ENCODE assay signal across 9 cellular contexts in the genomic region with DNA sequence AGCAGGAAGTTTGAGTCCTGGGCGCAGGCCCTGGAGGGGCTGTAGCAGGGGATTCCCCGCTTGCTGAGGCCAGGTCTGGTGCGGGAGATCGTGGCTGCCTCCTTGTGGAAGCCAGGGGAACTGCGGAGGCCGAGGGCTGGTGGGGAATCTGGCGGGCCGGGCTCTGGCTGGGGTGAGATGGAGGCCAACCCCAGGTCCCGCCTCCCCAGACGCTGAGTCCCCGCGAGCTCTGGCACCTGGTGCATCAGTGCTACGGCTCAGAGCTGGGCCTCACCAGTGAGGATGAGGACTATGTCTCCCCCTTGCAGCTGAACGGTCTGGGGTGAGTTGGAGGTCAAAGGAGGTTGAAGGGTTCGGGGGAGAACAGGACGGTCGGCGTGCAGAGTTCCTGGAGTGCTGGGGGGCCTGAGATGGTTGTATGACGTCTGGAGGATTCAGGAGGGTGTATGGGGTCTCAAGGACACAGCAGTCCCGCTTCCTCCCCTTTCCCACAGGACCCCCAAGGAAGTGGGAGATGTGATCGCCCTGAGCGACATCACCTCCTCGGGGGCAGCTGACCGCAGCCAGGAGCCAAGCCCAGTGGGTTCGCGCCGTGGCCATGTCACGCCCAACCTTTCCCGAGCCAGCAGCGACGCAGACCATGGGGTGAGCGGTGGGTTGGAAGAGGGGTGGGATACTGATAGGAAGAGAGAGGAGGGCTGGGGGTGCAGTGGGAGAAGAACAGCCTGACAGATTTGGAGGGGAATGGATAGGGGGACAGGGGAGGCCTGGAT. TPM values are rescaled to one million over a fixed set of nuclear protein-coding genes. Genes with fewer than 3 reads are reported as not detected.
DNase-seq lines count a peak whose midpoint lies in the region; TF ChIP-seq lines count a peak whose summit lies in the region.
"Had no signal": no experiment of that assay in that cellular context is flagged by ENCODE, and none has a peak within 500 bp of the region (broad histone marks: within the 10 kb centered on the region; RNA-seq: fewer than 3 reads in every experiment).

No MANE protein-coding gene starts in this region.

- H2AK5ac ChIP-seq in mesenchymal stem cell (ENCODE audit: low read length, severe bottlenecking): no peak overlapping the region

- no peaks in the 10 kb centered on the region for H3K27me3 ChIP-seq in mesenchymal stem cell (ENCODE audit: control insufficient read depth in 1 of 2, insufficient read depth in 1 of 2, low read length in 2 of 2)

- H2AFZ ChIP-seq in mesenchymal stem cell (ENCODE audit: low read depth, low read length): no peak overlapping the region

- WGBS in mesenchymal stem cell: 80% methylated on average over 30 of the region's 32 CpGs

- no peak overlapping the region for H4K91ac ChIP-seq in mesenchymal stem cell (ENCODE audit: low read length)

- TF ChIP-seq POLR2A in NB4 (IDR thresholded peaks at IDR 0.05; ENCODE audit: extremely low read depth, insufficient read length): no peak

- H3K27ac ChIP-seq in mesenchymal stem cell (ENCODE audit: low read length, poor library complexity, severe bottlenecking): no peak overlapping the region
- H3K27ac ChIP-seq: epithelial cell of prostate had no signal

- H2BK12ac ChIP-seq in mesenchymal stem cell (ENCODE audit: low read length in 2 of 2): no peak overlapping the region

- H3K4me2 ChIP-seq in mesenchymal stem cell (ENCODE audit: low read length, poor library complexity, severe bottlenecking): no peak overlapping the region

- no peak overlapping the region for H3K23ac ChIP-seq in mesenchymal stem cell (ENCODE audit: low read length in 2 of 2)

- no peak overlapping the region for H2BK15ac ChIP-seq in mesenchymal stem cell (ENCODE audit: low read depth, poor library complexity, severe bottlenecking)

- no peak overlapping the region for H3K14ac ChIP-seq in mesenchymal stem cell (ENCODE audit: low read length in 2 of 2)

- H2BK120ac ChIP-seq in mesenchymal stem cell (ENCODE audit: low read depth, low read length): no peak overlapping the region

- H3K9me3 ChIP-seq in mesenchymal stem cell (ENCODE audit: control insufficient read depth, low read length): no peaks in the 10 kb centered on the region

- no peak overlapping the region for H3K4me3 ChIP-seq in NB4 (ENCODE audit: low read depth, low read length)
- H3K4me3 ChIP-seq in mesenchymal stem cell (ENCODE audit: insufficient read depth in 1 of 2, low read depth in 1 of 2, low read length in 2 of 2): no peak overlapping the region

- H4K8ac ChIP-seq in mesenchymal stem cell (ENCODE audit: low read length): peak overlapping the region; percentile 27

- peaks cover 65 to 81% of the 10 kb centered on the region in 2 experiments for H3K36me3 ChIP-seq in mesenchymal stem cell (ENCODE audit: control insufficient read depth in 1 of 2, insufficient read depth in 2 of 2, low read depth in 1 of 2, low read length in 2 of 2)

- peak; percentile 51 for DNase-seq in NB4 (ENCODE audit: low read depth)
- DNase-seq in activated CD4-positive, alpha-beta T cell treated with anti-CD3 and anti-CD28 coated beads, Interleukin-2, amount 50 U/mL, for 48 hours: peak; percentile 85 to 87
- DNase-seq in dermis blood vessel endothelial cell: peak; percentile 82
- peak; percentile 67 for DNase-seq in mesenchymal stem cell
- DNase-seq in stimulated activated CD8-positive, alpha-beta memory T cell treated with anti-CD3 and anti-CD28 coated beads, Interleukin-4, amount 100 ng/mL, for 24 hours (ENCODE audit: low read depth): peak; percentile 69
- no peak for DNase-seq in DMS153 (lab: John Stamatoyannopoulos, UW)
- no peak for DNase-seq in NOMO-1 treated with dmso at 0.1 percent for 144 hours (lab: John Stamatoyannopoulos, UW; ENCODE audit: unreplicated experiment)

- H3K4ac ChIP-seq in mesenchymal stem cell (ENCODE audit: low read depth in 1 of 2, low read length in 2 of 2): no peak overlapping the region

- TF ChIP-seq CTCF in GM12872 (IDR thresholded peaks at IDR 0.05; ENCODE audit: insufficient read depth, low read depth, low read length): peak; percentile 98
- peak; percentile 63 for TF ChIP-seq CTCF in NB4 (IDR thresholded peaks at IDR 0.05; ENCODE audit: low read depth, low read length)

- H3K4me1 ChIP-seq in mesenchymal stem cell (ENCODE audit: control insufficient read depth, insufficient read depth, low read depth, low read length): peaks cover 4% of the 10 kb centered on the region

- peaks cover 31% of the 10 kb centered on the region for H3K79me1 ChIP-seq in mesenchymal stem cell (replicated peaks; ENCODE audit: low read length, poor library complexity, severe bottlenecking)

- H3K9ac ChIP-seq in mesenchymal stem cell (ENCODE audit: low read length): no peak overlapping the region

- H2BK5ac ChIP-seq in mesenchymal stem cell (ENCODE audit: low read depth, low read length, poor library complexity, severe bottlenecking): no peak overlapping the region

- H3K18ac ChIP-seq in mesenchymal stem cell (ENCODE audit: low read depth in 1 of 2, low read length in 2 of 2): no peak overlapping the region

RNA-seq across cellular contexts. Expression of a gene that starts 13.1 kb away (rescaled TPM):
- total RNA-seq in dermis blood vessel endothelial cell: 48.5 and 56.0 TPM in 2 replicates
- polyA plus RNA-seq in mesenchymal stem cell (2013, experiment 1 of 2): 54.4 TPM
- polyA plus RNA-seq in mesenchymal stem cell (2013, experiment 2 of 2): 53.5 TPM

RNA-seq across cellular contexts. Expression of a gene that starts 17.0 kb away (rescaled TPM):
- 6.5 and 15.9 TPM in 2 replicates for total RNA-seq in dermis blood vessel endothelial cell
- polyA plus RNA-seq in mesenchymal stem cell (2013, experiment 1 of 2): 4.9 TPM
- 5.4 TPM for polyA plus RNA-seq in mesenchymal stem cell (2013, experiment 2 of 2)

RNA-seq across cellular contexts. Expression of a gene that starts 28.3 kb away (rescaled TPM):
- 0.09 and 0.17 TPM in 2 replicates for total RNA-seq in dermis blood vessel endothelial cell
- polyA plus RNA-seq in mesenchymal stem cell (2013, experiment 1 of 2): 0.21 TPM
- polyA plus RNA-seq in mesenchymal stem cell (2013, experiment 2 of 2): 0.15 TPM

RNA-seq across cellular contexts. Expression of a gene that starts 49.2 kb away (rescaled TPM):
- 55.2 and 57.2 TPM in 2 replicates for total RNA-seq in dermis blood vessel endothelial cell
- polyA plus RNA-seq in mesenchymal stem cell (2013, experiment 1 of 2): 3.2 TPM
- 3.4 TPM for polyA plus RNA-seq in mesenchymal stem cell (2013, experiment 2 of 2)

Comparison
In these comparisons a context has a peak if more than half of its experiments do, and no peak if none do; other contexts are left out.
1. DNase-seq: peak in NB4 (single experiment), activated CD4-positive, alpha-beta T cell treated with anti-CD3 and anti-CD28 coated beads, Interleukin-2, amount 50 U/mL, for 48 hours (2 of 2), dermis blood vessel endothelial cell (single experiment), mesenchymal stem cell (single experiment) and stimulated activated CD8-positive, alpha-beta memory T cell treated with anti-CD3 and anti-CD28 coated beads, Interleukin-4, amount 100 ng/mL, for 24 hours (single experiment); none in DMS153 (single experiment) and NOMO-1 treated with dmso at 0.1 percent for 144 hours (single experiment).